9 cellular contexts compared by ENCODE assay signal in the genomic region with DNA sequence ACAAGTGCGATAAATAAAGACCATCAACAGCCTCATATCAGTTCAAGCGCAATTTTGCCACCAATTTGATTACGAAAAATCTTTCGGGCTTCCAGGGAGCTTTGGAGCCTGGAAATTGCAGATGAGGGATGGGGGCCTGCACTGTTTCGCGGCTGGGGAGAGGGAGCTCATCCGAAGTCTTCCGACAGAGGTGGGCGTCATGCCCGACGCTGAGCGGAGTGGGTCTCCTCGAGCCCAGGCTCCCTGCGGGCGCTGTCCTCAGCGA.
DNase-seq lines count a peak whose midpoint lies in the region; ATAC-seq and TF ChIP-seq lines count a peak whose summit lies in the region.
"Had no signal": no experiment of that assay in that cellular context is flagged by ENCODE, and none has a peak within 500 bp of the region (broad histone marks: within the 10 kb centered on the region; RNA-seq: fewer than 3 reads in every experiment).

No MANE protein-coding gene starts in this region.

- H2AFZ ChIP-seq in GM23338, result peak overlapping the region; percentile 74; the same call in 1 of the 2 replicates

- H3K9ac ChIP-seq in iPS-18a (ENCODE audit: low read length) (no peak overlapping the region), skeletal muscle tissue (ENCODE audit: low read depth in 1 of 3, low read length in 3 of 3) (peak overlapping the region in 1 of 3 donors; percentile 45)

- POLR2A ChIA-PET in WTC11 (lab: Charles Lee), result interaction anchor here (0.6 to 0.8 kb wide), 2 partner anchors 271 to 1062 kb away, joined by 3 to 4 read pairs; partner anchors contain the start of gene CEP95

- H3K4me3 ChIP-seq in GM23338, result peak overlapping the region; percentile 80
- H3K4me3 ChIP-seq in iPS-18a (ENCODE audit: low read length), result peak overlapping the region; percentile 41
- H3K4me3 ChIP-seq in skeletal muscle tissue (ENCODE audit: low read length in 3 of 3), result peak overlapping the region in 2 of 3 donors; percentile 7 to 48
- H3K4me3 ChIP-seq: K562 had no signal

- no peaks in the 10 kb centered on the region for H3K79me2 ChIP-seq in GM23338 (replicated peaks; ENCODE audit: insufficient read depth)

- ATAC-seq in GM23338, result no peak
- ATAC-seq in WTC11, result no peak
- ATAC-seq in GM21423 (IDR thresholded peaks at IDR 0.05; ENCODE audit: unreplicated experiment), result no peak
- ATAC-seq in HG02852 (IDR thresholded peaks at IDR 0.05; ENCODE audit: unreplicated experiment), result no peak
- ATAC-seq: K562 had no signal

- TF ChIP-seq CTCF in GM23338 (conservative IDR thresholded peaks at IDR 0.05; ENCODE audit: low read depth in 2 of 2) (no peak), WTC11 (IDR thresholded peaks at IDR 0.05) (no peak)

- no peaks in the 10 kb centered on the region for H3K9me2 ChIP-seq in GM23338 (ENCODE audit: insufficient read depth)

- H3K27me3 ChIP-seq in GM23338 (ENCODE audit: insufficient read depth), result peaks cover 77% of the 10 kb centered on the region
- peaks cover 86% of the 10 kb centered on the region for H3K27me3 ChIP-seq in iPS-18a (ENCODE audit: control insufficient read depth, insufficient read depth, low read length)
- H3K27me3 ChIP-seq in skeletal muscle tissue (ENCODE audit: control insufficient read depth in 3 of 3, insufficient read depth in 3 of 3, low read length in 3 of 3), result peaks cover 0 to 17% (median 0%) of the 10 kb centered on the region in 3 donors

- H3K4me1 Mint-ChIP-seq in GM23338 (peaks cover 24% of the 10 kb centered on the region), WTC11 (peaks cover 24% of the 10 kb centered on the region)

- peak overlapping the region; percentile 99 for H3K4me2 ChIP-seq in GM23338

- H3K27me3 Mint-ChIP-seq in GM23338 (ENCODE audit: insufficient read depth, low read depth, poor library complexity) (peaks cover 71% of the 10 kb centered on the region), WTC11 (ENCODE audit: low read depth) (peaks cover 79% of the 10 kb centered on the region)

- H3K9me3 ChIP-seq in iPS-18a (ENCODE audit: control insufficient read depth, low read depth, low read length), result no peaks in the 10 kb centered on the region
- H3K9me3 ChIP-seq in skeletal muscle tissue (ENCODE audit: control insufficient read depth in 3 of 3, low read length in 3 of 3), result no peaks in the 10 kb centered on the region

- H3K9me3 Mint-ChIP-seq in GM23338 (no peaks in the 10 kb centered on the region; the same call in 1 of the 3 replicates), WTC11 (no peaks in the 10 kb centered on the region)

- H3K4me3 Mint-ChIP-seq in GM23338, result peak overlapping the region; percentile 68
- peak overlapping the region; percentile 65 for H3K4me3 Mint-ChIP-seq in WTC11

- H3K36me3 Mint-ChIP-seq in GM23338 (ENCODE audit: low read depth) (no peaks in the 10 kb centered on the region), WTC11 (no peaks in the 10 kb centered on the region)

- H4K20me1 ChIP-seq in GM23338 (replicated peaks; ENCODE audit: insufficient read depth), result peaks cover 4% of the 10 kb centered on the region; the same call in 1 of the 2 replicates

- H3K36me3 ChIP-seq in GM23338 (ENCODE audit: insufficient read depth), result no peaks in the 10 kb centered on the region
- H3K36me3 ChIP-seq in iPS-18a (ENCODE audit: control insufficient read depth, low read depth, low read length), result no peaks in the 10 kb centered on the region
- H3K36me3 ChIP-seq in skeletal muscle tissue (ENCODE audit: control insufficient read depth in 3 of 3, insufficient read depth in 3 of 3, low read length in 3 of 3), result no peaks in the 10 kb centered on the region

- no peak overlapping the region for H3K27ac ChIP-seq in GM23338 (ENCODE audit: low read depth)
- H3K27ac ChIP-seq in iPS-18a (ENCODE audit: low read length), result no peak overlapping the region
- H3K27ac ChIP-seq in skeletal muscle tissue (ENCODE audit: low read depth, low read length), result peak overlapping the region; percentile 12

- no peak overlapping the region for H3K27ac Mint-ChIP-seq in GM23338
- H3K27ac Mint-ChIP-seq in WTC11, result no peak overlapping the region

- DNase-seq in GM23338 (ENCODE audit: low spot score) (no peak), WTC11 (ENCODE audit: low spot score) (no peak), AG20443 (ENCODE audit: low spot score) (no peak)
- DNase-seq in stimulated activated CD4-positive, alpha-beta T cell treated with anti-CD3 and anti-CD28 coated beads, Interleukin-1b, Interleukin-23, amount 100 ng/mL, for 48 hours, result no peak

- H3F3A ChIP-seq in GM23338 (replicated peaks; ENCODE audit: low read depth), result peaks cover 11% of the 10 kb centered on the region; the same call in 1 of the 2 replicates

- CTCF ChIA-PET in WTC11 (lab: Charles Lee), result interaction anchor here (0.6 to 3.2 kb wide), 9 partner anchors 11 to 281 kb away, joined by 3 to 20 read pairs (median 4); partner anchors contain the start of genes LRRC37A3 and POLG2

- H3K4me1 ChIP-seq in GM23338 (ENCODE audit: insufficient read depth) (peaks cover 19% of the 10 kb centered on the region), iPS-18a (ENCODE audit: control insufficient read depth, low read depth, low read length) (peaks cover 17% of the 10 kb centered on the region), skeletal muscle tissue (ENCODE audit: control insufficient read depth in 3 of 3, insufficient read depth in 3 of 3, low read length in 3 of 3) (peaks cover 14 to 25% (median 25%) of the 10 kb centered on the region in 3 donors)

TF ChIP-seq in GM23338, 12 proteins besides CTCF, POLR2A, EP300 and RAD21:
- no peak for TF ChIP-seq POLR2AphosphoS5 (IDR thresholded peaks at IDR 0.05; ENCODE audit: low read depth)
- TF ChIP-seq EZH2 (IDR thresholded peaks at IDR 0.05; ENCODE audit: low read depth, unreplicated experiment), result peak; percentile 77

TF ChIP-seq in WTC11, 78 proteins besides CTCF, POLR2A, EP300 and RAD21:
- TF ChIP-seq USF2 (CRISPR knock-in tag; IDR thresholded peaks at IDR 0.05), result no peak
- TF ChIP-seq CREM (CRISPR knock-in tag; IDR thresholded peaks at IDR 0.05), result no peak
- no peak for TF ChIP-seq TEAD4 (CRISPR knock-in tag; IDR thresholded peaks at IDR 0.05)
- no peak for TF ChIP-seq ZNF671 (CRISPR knock-in tag; IDR thresholded peaks at IDR 0.05)
- TF ChIP-seq GRHL2 (CRISPR knock-in tag; IDR thresholded peaks at IDR 0.05; ENCODE audit: insufficient replicate concordance, severe bottlenecking), result no peak
- TF ChIP-seq ZNF263 (CRISPR knock-in tag; IDR thresholded peaks at IDR 0.05; ENCODE audit: low read depth), result peak; percentile 40; the same call in 1 of the 2 replicates

Comparison
In these comparisons a context has a peak if more than half of its experiments do, and no peak if none do; other contexts are left out.
1. H3K4me3 ChIP-seq: peak in every context shown above with its lines; median percentile 80 in GM23338; 41 in iPS-18a; 28 in skeletal muscle tissue.